2 cellular contexts compared by ENCODE assay signal in the genomic region with DNA sequence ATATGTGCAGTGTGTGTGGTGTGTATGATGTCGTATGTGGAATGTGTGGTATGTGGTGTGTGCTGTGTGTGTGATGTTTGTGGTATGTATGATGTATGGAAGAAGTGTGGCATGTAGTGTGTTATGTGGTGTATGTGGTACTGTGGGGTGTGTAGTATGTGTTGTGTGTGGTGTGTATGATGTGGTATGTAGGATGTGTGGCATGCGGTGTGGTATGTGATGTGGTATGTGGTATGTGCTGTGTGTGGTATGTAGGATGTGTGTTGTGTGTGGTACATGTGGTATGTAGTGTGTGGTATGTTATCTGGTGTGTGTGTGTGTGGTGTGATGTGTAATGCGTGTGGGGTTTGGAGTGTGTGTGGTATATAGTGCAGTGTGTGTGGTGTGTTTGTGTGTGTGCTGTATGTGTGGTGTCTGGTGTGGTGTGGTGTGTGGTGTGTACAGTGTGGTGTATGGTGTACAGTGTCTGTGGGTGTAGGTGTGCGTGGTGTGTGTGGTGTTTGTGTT.
TF ChIP-seq lines count a peak whose summit lies in the region.

No MANE protein-coding gene starts in this region.

TF ChIP-seq in HepG2, 621 proteins besides CTCF, POLR2A, EP300 and RAD21 (continues in another document):
- TF ChIP-seq TBL1XR1 (IDR thresholded peaks at IDR 0.05; ENCODE audit: borderline replicate concordance, low read length, partially characterized antibody) (no peak), NR1H2 (CRISPR knock-in tag; IDR thresholded peaks at IDR 0.05; ENCODE audit: borderline replicate concordance, low read depth) (no peak), TCF7 (IDR thresholded peaks at IDR 0.05; ENCODE audit: low read depth) (no peak), SP1 (IDR thresholded peaks at IDR 0.05) (peak; percentile 80), SP1 (CRISPR knock-in tag; IDR thresholded peaks at IDR 0.05) (no peak)
- TF ChIP-seq, protein P1, sequence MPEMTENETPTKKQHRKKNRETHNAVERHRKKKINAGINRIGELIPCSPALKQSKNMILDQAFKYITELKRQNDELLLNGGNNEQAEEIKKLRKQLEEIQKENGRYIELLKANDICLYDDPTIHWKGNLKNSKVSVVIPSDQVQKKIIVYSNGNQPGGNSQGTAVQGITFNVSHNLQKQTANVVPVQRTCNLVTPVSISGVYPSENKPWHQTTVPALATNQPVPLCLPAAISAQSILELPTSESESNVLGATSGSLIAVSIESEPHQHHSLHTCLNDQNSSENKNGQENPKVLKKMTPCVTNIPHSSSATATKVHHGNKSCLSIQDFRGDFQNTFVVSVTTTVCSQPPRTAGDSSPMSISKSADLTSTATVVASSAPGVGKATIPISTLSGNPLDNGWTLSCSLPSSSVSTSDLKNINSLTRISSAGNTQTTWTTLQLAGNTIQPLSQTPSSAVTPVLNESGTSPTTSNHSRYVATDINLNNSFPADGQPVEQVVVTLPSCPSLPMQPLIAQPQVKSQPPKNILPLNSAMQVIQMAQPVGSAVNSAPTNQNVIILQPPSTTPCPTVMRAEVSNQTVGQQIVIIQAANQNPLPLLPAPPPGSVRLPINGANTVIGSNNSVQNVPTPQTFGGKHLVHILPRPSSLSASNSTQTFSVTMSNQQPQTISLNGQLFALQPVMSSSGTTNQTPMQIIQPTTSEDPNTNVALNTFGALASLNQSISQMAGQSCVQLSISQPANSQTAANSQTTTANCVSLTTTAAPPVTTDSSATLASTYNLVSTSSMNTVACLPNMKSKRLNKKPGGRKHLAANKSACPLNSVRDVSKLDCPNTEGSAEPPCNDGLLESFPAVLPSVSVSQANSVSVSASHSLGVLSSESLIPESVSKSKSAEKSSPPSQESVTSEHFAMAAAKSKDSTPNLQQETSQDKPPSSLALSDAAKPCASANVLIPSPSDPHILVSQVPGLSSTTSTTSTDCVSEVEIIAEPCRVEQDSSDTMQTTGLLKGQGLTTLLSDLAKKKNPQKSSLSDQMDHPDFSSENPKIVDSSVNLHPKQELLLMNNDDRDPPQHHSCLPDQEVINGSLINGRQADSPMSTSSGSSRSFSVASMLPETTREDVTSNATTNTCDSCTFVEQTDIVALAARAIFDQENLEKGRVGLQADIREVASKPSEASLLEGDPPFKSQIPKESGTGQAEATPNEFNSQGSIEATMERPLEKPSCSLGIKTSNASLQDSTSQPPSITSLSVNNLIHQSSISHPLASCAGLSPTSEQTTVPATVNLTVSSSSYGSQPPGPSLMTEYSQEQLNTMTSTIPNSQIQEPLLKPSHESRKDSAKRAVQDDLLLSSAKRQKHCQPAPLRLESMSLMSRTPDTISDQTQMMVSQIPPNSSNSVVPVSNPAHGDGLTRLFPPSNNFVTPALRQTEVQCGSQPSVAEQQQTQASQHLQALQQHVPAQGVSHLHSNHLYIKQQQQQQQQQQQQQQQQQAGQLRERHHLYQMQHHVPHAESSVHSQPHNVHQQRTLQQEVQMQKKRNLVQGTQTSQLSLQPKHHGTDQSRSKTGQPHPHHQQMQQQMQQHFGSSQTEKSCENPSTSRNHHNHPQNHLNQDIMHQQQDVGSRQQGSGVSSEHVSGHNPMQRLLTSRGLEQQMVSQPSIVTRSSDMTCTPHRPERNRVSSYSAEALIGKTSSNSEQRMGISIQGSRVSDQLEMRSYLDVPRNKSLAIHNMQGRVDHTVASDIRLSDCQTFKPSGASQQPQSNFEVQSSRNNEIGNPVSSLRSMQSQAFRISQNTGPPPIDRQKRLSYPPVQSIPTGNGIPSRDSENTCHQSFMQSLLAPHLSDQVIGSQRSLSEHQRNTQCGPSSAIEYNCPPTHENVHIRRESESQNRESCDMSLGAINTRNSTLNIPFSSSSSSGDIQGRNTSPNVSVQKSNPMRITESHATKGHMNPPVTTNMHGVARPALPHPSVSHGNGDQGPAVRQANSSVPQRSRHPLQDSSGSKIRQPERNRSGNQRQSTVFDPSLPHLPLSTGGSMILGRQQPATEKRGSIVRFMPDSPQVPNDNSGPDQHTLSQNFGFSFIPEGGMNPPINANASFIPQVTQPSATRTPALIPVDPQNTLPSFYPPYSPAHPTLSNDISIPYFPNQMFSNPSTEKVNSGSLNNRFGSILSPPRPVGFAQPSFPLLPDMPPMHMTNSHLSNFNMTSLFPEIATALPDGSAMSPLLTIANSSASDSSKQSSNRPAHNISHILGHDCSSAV (CRISPR knock-in tag; IDR thresholded peaks at IDR 0.05; ENCODE audit: borderline replicate concordance) = no peak
- TF ChIP-seq, protein P2, sequence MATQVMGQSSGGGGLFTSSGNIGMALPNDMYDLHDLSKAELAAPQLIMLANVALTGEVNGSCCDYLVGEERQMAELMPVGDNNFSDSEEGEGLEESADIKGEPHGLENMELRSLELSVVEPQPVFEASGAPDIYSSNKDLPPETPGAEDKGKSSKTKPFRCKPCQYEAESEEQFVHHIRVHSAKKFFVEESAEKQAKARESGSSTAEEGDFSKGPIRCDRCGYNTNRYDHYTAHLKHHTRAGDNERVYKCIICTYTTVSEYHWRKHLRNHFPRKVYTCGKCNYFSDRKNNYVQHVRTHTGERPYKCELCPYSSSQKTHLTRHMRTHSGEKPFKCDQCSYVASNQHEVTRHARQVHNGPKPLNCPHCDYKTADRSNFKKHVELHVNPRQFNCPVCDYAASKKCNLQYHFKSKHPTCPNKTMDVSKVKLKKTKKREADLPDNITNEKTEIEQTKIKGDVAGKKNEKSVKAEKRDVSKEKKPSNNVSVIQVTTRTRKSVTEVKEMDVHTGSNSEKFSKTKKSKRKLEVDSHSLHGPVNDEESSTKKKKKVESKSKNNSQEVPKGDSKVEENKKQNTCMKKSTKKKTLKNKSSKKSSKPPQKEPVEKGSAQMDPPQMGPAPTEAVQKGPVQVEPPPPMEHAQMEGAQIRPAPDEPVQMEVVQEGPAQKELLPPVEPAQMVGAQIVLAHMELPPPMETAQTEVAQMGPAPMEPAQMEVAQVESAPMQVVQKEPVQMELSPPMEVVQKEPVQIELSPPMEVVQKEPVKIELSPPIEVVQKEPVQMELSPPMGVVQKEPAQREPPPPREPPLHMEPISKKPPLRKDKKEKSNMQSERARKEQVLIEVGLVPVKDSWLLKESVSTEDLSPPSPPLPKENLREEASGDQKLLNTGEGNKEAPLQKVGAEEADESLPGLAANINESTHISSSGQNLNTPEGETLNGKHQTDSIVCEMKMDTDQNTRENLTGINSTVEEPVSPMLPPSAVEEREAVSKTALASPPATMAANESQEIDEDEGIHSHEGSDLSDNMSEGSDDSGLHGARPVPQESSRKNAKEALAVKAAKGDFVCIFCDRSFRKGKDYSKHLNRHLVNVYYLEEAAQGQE (IDR thresholded peaks at IDR 0.05; ENCODE audit: borderline replicate concordance in 1 of 2, low read depth in 1 of 2, low read length in 2 of 2) = no peak

TF ChIP-seq in GM12891, 5 proteins besides CTCF, POLR2A, EP300 and RAD21:
- TF ChIP-seq POU2F2 (IDR thresholded peaks at IDR 0.05; ENCODE audit: low read depth, low read length) (no peak), SPI1 (IDR thresholded peaks at IDR 0.05; ENCODE audit: low read depth, low read length) (no peak), PAX5 (IDR thresholded peaks at IDR 0.05; ENCODE audit: insufficient read depth, low read length, severe bottlenecking) (no peak), POLR2AphosphoS5 (IDR thresholded peaks at IDR 0.05; ENCODE audit: low read depth, low read length) (no peak), TAF1 (IDR thresholded peaks at IDR 0.05; ENCODE audit: low read depth, low read length) (no peak)
